In genomic region chr16:9647981-9648701, GRCh38 we compare ENCODE assay signal across 8 cellular contexts.
A peak's percentile ranks its signal among the peaks of the same experiment; 100 is the strongest.
DNase-seq lines count a peak whose midpoint lies in the region; ATAC-seq and TF ChIP-seq lines count a peak whose summit lies in the region.

No MANE protein-coding gene starts in this region.

- peak; percentile 53 for TF ChIP-seq RAD21 in neural cell (conservative IDR thresholded peaks at IDR 0.05)

- peak; percentile 22 for DNase-seq in GM10266 (ENCODE audit: extremely low spot score)
- peak; percentile 45 for DNase-seq in NCI-H2029 (lab: John Stamatoyannopoulos, UW)
- DNase-seq in endodermal cell: no peak
- no peak for DNase-seq in activated CD4-positive, alpha-beta T cell treated with anti-CD3 and anti-CD28 coated beads, Interleukin-2, amount 10 ng/mL, durations not matched to agents 7 days and 5 days
- no peak for DNase-seq in cortex of kidney (lab: John Stamatoyannopoulos, UW)

- H2AFZ ChIP-seq in neural cell (ENCODE audit: low read depth, low read length): no peak overlapping the region

- no peaks in the 10 kb centered on the region for H4K20me1 ChIP-seq in neural cell (ENCODE audit: insufficient read depth)

- H3K9me3 Mint-ChIP-seq in endodermal cell: no peaks in the 10 kb centered on the region
- no peaks in the 10 kb centered on the region for H3K9me3 Mint-ChIP-seq in activated CD4-positive, alpha-beta T cell treated with anti-CD3 and anti-CD28 coated beads, Interleukin-2, amount 10 ng/mL, durations not matched to agents 7 days and 5 days

- TF ChIP-seq CTCF in GM10266 (IDR thresholded peaks at IDR 0.05; ENCODE audit: control insufficient read depth, insufficient read depth, low read depth, missing control alignments) (peak; percentile 61), endodermal cell (conservative IDR thresholded peaks at IDR 0.05) (peak; percentile 91), neural cell (IDR thresholded peaks at IDR 0.05; ENCODE audit: poor library complexity, severe bottlenecking) (peak; percentile 61)

- no peak overlapping the region for H3K4me3 Mint-ChIP-seq in endodermal cell
- H3K4me3 Mint-ChIP-seq in activated CD4-positive, alpha-beta T cell treated with anti-CD3 and anti-CD28 coated beads, Interleukin-2, amount 10 ng/mL, durations not matched to agents 7 days and 5 days: no peak overlapping the region

- H3K4me2 ChIP-seq in neural cell (ENCODE audit: low read length): no peak overlapping the region

- H3K4me1 ChIP-seq in endodermal cell (ENCODE audit: control insufficient read depth, insufficient read depth, low read length): peaks cover 5% of the 10 kb centered on the region

- no peak overlapping the region for H3K27ac ChIP-seq in endodermal cell (ENCODE audit: low read depth, low read length)
- H3K27ac ChIP-seq in neural cell (ENCODE audit: low read length): no peak overlapping the region

- CTCF ChIA-PET in activated CD4-positive, alpha-beta T cell treated with anti-CD3 and anti-CD28 coated beads, Interleukin-2, amount 10 ng/mL, durations not matched to agents 7 days and 5 days (lab: Charles Lee): no interaction called here

- peaks cover 2% of the 10 kb centered on the region for H3K27me3 Mint-ChIP-seq in endodermal cell (ENCODE audit: insufficient read depth)
- H3K27me3 Mint-ChIP-seq in activated CD4-positive, alpha-beta T cell treated with anti-CD3 and anti-CD28 coated beads, Interleukin-2, amount 10 ng/mL, durations not matched to agents 7 days and 5 days: no peaks in the 10 kb centered on the region

- POLR2A ChIA-PET in activated CD4-positive, alpha-beta T cell treated with anti-CD3 and anti-CD28 coated beads, Interleukin-2, amount 10 ng/mL, durations not matched to agents 7 days and 5 days (lab: Charles Lee): no interaction called here

- H3K27me3 ChIP-seq in endodermal cell (ENCODE audit: control insufficient read depth, insufficient read depth, low read length, poor library complexity, severe bottlenecking) (no peaks in the 10 kb centered on the region), neural cell (ENCODE audit: insufficient read depth, low read depth, low read length) (no peaks in the 10 kb centered on the region)

- H3K4me1 Mint-ChIP-seq in endodermal cell: peaks cover 32% of the 10 kb centered on the region
- H3K4me1 Mint-ChIP-seq in activated CD4-positive, alpha-beta T cell treated with anti-CD3 and anti-CD28 coated beads, Interleukin-2, amount 10 ng/mL, durations not matched to agents 7 days and 5 days: no peaks in the 10 kb centered on the region

- WGBS in endodermal cell (ENCODE audit: insufficient coverage in 1 of 2, insufficient read length in 1 of 2), 2 experiments: 62 to 71% methylated on average over 5 to 7 of the region's 7 CpGs

- H3K9ac ChIP-seq in endodermal cell (ENCODE audit: extremely low read depth, low read length, poor library complexity, severe bottlenecking) (no peak overlapping the region), neural cell (ENCODE audit: low read length) (no peak overlapping the region)

- H3K9me3 ChIP-seq in endodermal cell (ENCODE audit: control insufficient read depth, low read length) (no peaks in the 10 kb centered on the region), neural cell (ENCODE audit: low read length) (no peaks in the 10 kb centered on the region)

- H3K36me3 ChIP-seq in endodermal cell (ENCODE audit: control insufficient read depth, insufficient read depth, low read length) (no peaks in the 10 kb centered on the region), neural cell (ENCODE audit: insufficient read depth, low read length) (no peaks in the 10 kb centered on the region)

- no peak overlapping the region for H3K4me3 ChIP-seq in endodermal cell (ENCODE audit: low read length)
- no peak overlapping the region for H3K4me3 ChIP-seq in neural cell (ENCODE audit: low read length)

- no peaks in the 10 kb centered on the region for H3K79me2 ChIP-seq in neural cell (replicated peaks; ENCODE audit: insufficient read depth, low read length)

- H3K27ac Mint-ChIP-seq in endodermal cell: no peak overlapping the region
- no peak overlapping the region for H3K27ac Mint-ChIP-seq in activated CD4-positive, alpha-beta T cell treated with anti-CD3 and anti-CD28 coated beads, Interleukin-2, amount 10 ng/mL, durations not matched to agents 7 days and 5 days

- ATAC-seq in GM21381 (IDR thresholded peaks at IDR 0.05; ENCODE audit: unreplicated experiment): no peak
- no peak for ATAC-seq in GM19328 (IDR thresholded peaks at IDR 0.05; ENCODE audit: unreplicated experiment)

- H3K9me2 ChIP-seq in neural cell (ENCODE audit: insufficient read depth, low read length): no peaks in the 10 kb centered on the region

- no peaks in the 10 kb centered on the region for H3F3A ChIP-seq in neural cell (ENCODE audit: insufficient read depth, low read length, poor library complexity, severe bottlenecking)

- no peak for TF ChIP-seq EP300 in neural cell (conservative IDR thresholded peaks at IDR 0.05; ENCODE audit: poor library complexity, severe bottlenecking)

- no peaks in the 10 kb centered on the region for H3K36me3 Mint-ChIP-seq in endodermal cell (ENCODE audit: low read depth)
- no peaks in the 10 kb centered on the region for H3K36me3 Mint-ChIP-seq in activated CD4-positive, alpha-beta T cell treated with anti-CD3 and anti-CD28 coated beads, Interleukin-2, amount 10 ng/mL, durations not matched to agents 7 days and 5 days (ENCODE audit: low read depth)

TF ChIP-seq in neural cell, 6 proteins besides CTCF, POLR2A, EP300 and RAD21:
- peak; percentile 62 for TF ChIP-seq SMC3 (conservative IDR thresholded peaks at IDR 0.05; ENCODE audit: poor library complexity)
- TF ChIP-seq TAF1 (IDR thresholded peaks at IDR 0.05; ENCODE audit: low read depth): no peak

Comparison
In these comparisons a context has a peak if more than half of its experiments do, and no peak if none do; other contexts are left out.
1. DNase-seq: peak in GM10266 (single experiment) and NCI-H2029 (single experiment); none in endodermal cell (single experiment), activated CD4-positive, alpha-beta T cell treated with anti-CD3 and anti-CD28 coated beads, Interleukin-2, amount 10 ng/mL, durations not matched to agents 7 days and 5 days (single experiment) and cortex of kidney (single experiment).
2. Peak in every context shown above with its lines, with median percentiles within 50 percentile points of each other: CTCF ChIP-seq.